ENCODE assay signal across 8 cellular contexts in genomic region chr18:3454365-3455089, GRCh38. TPM values are rescaled to one million over a fixed set of nuclear protein-coding genes. Genes with fewer than 3 reads are reported as not detected.
DNase-seq lines count a peak whose midpoint lies in the region; ATAC-seq and TF ChIP-seq lines count a peak whose summit lies in the region.

No MANE protein-coding gene starts in this region.

- H3K27ac Mint-ChIP-seq in activated naive CD8-positive, alpha-beta T cell treated with anti-CD3 and anti-CD28 coated beads, Interleukin-2, amount 50 U/mL, for 24 hours = peak overlapping the region; percentile 100

- H3K4me2 ChIP-seq in BLaER1 (peak overlapping the region; percentile 96), smooth muscle cell (peak overlapping the region; percentile 92)

- under 1% methylated on average over 4 of the region's 4 CpGs for WGBS in smooth muscle cell (ENCODE audit: low lambda C conversion rate)

- H3K36me3 Mint-ChIP-seq in activated naive CD8-positive, alpha-beta T cell treated with anti-CD3 and anti-CD28 coated beads, Interleukin-2, amount 50 U/mL, for 24 hours (ENCODE audit: low read depth) = peaks cover 60% of the 10 kb centered on the region

- H3K9ac ChIP-seq in BLaER1 (peak overlapping the region; percentile 98), iPS-18a (ENCODE audit: low read length) (peak overlapping the region; percentile 92), smooth muscle cell (ENCODE audit: low read depth) (peak overlapping the region; percentile 99)

- H3K27ac ChIP-seq in BLaER1 = 0 out of 2 replicates have a peak overlapping the region, but pooled peaks have one; percentile 58
- peak overlapping the region; percentile 25 for H3K27ac ChIP-seq in iPS-18a (ENCODE audit: low read length)
- H3K27ac ChIP-seq in smooth muscle cell (ENCODE audit: low read depth) = peak overlapping the region; percentile 99

- no peak overlapping the region for H2AFZ ChIP-seq in smooth muscle cell (ENCODE audit: low read depth)

- ATAC-seq in activated naive CD8-positive, alpha-beta T cell treated with anti-CD3 and anti-CD28 coated beads, Interleukin-2, amount 50 U/mL, for 24 hours = no peak
- ATAC-seq in HG03175 (IDR thresholded peaks at IDR 0.05; ENCODE audit: unreplicated experiment) (no peak), HG03439 (IDR thresholded peaks at IDR 0.05; ENCODE audit: unreplicated experiment) (no peak)

- peaks cover 39% of the 10 kb centered on the region for H3F3A ChIP-seq in smooth muscle cell (ENCODE audit: low read depth)

- H4K20me1 ChIP-seq in BLaER1 (peaks cover 82% of the 10 kb centered on the region), smooth muscle cell (ENCODE audit: low read depth) (peaks cover 72% of the 10 kb centered on the region)

- DNase-seq in GM12865 (ENCODE audit: low read depth) = peak; percentile 40
- peak; percentile 55 for DNase-seq in NCI-H748 (lab: John Stamatoyannopoulos, UW; ENCODE audit: unreplicated experiment)
- no peak for DNase-seq in activated naive CD8-positive, alpha-beta T cell treated with anti-CD3 and anti-CD28 coated beads, Interleukin-2, amount 50 U/mL, for 24 hours
- no peak for DNase-seq in smooth muscle cell (lab: John Stamatoyannopoulos, UW; ENCODE audit: unreplicated experiment)

- H3K27me3 ChIP-seq in BLaER1 = no peaks in the 10 kb centered on the region
- H3K27me3 ChIP-seq in iPS-18a (ENCODE audit: control insufficient read depth, insufficient read depth, low read length) = no peaks in the 10 kb centered on the region
- no peaks in the 10 kb centered on the region for H3K27me3 ChIP-seq in smooth muscle cell (ENCODE audit: low read depth)

- TF ChIP-seq CTCF in GM12865 (IDR thresholded peaks at IDR 0.05; ENCODE audit: insufficient read depth, low read depth, low read length, missing control alignments) (peak; percentile 52), smooth muscle cell (IDR thresholded peaks at IDR 0.05; ENCODE audit: borderline replicate concordance, insufficient read depth, poor library complexity, severe bottlenecking) (peak; percentile 54)

- H3K9me3 Mint-ChIP-seq in activated naive CD8-positive, alpha-beta T cell treated with anti-CD3 and anti-CD28 coated beads, Interleukin-2, amount 50 U/mL, for 24 hours = no peaks in the 10 kb centered on the region

- H3K79me2 ChIP-seq in smooth muscle cell (ENCODE audit: low read depth) = peaks cover 91% of the 10 kb centered on the region

- H3K9me3 ChIP-seq in BLaER1 (no peaks in the 10 kb centered on the region), iPS-18a (ENCODE audit: control insufficient read depth, low read depth, low read length) (no peaks in the 10 kb centered on the region), smooth muscle cell (replicated peaks; ENCODE audit: low read depth) (no peaks in the 10 kb centered on the region)

- H3K4me1 Mint-ChIP-seq in activated naive CD8-positive, alpha-beta T cell treated with anti-CD3 and anti-CD28 coated beads, Interleukin-2, amount 50 U/mL, for 24 hours = peaks cover 71% of the 10 kb centered on the region

- peak overlapping the region; percentile 94 for H3K4me3 Mint-ChIP-seq in activated naive CD8-positive, alpha-beta T cell treated with anti-CD3 and anti-CD28 coated beads, Interleukin-2, amount 50 U/mL, for 24 hours

- no peaks in the 10 kb centered on the region for H3K27me3 Mint-ChIP-seq in activated naive CD8-positive, alpha-beta T cell treated with anti-CD3 and anti-CD28 coated beads, Interleukin-2, amount 50 U/mL, for 24 hours

- H3K4me1 ChIP-seq in BLaER1 (peaks cover 52% of the 10 kb centered on the region), iPS-18a (ENCODE audit: control insufficient read depth, low read depth, low read length) (peaks cover 50% of the 10 kb centered on the region), smooth muscle cell (ENCODE audit: low read depth) (peaks cover 44% of the 10 kb centered on the region)

- peaks cover 40% of the 10 kb centered on the region for H3K36me3 ChIP-seq in BLaER1
- peaks cover 38% of the 10 kb centered on the region for H3K36me3 ChIP-seq in iPS-18a (ENCODE audit: control insufficient read depth, low read depth, low read length)
- H3K36me3 ChIP-seq in smooth muscle cell (ENCODE audit: low read depth) = peaks cover 5% of the 10 kb centered on the region

- H3K4me3 ChIP-seq in BLaER1 (peak overlapping the region; percentile 93), GM12865 (ENCODE audit: low read depth, low read length) (peak overlapping the region; percentile 33), iPS-18a (ENCODE audit: low read length) (peak overlapping the region; percentile 86), smooth muscle cell (peak overlapping the region; percentile 95)

RNA-seq across cellular contexts. Expression of gene TGIF1, which starts 4.6 kb away (rescaled TPM):
- 143 and 165 TPM in 2 replicates for total RNA-seq in smooth muscle cell
- polyA plus RNA-seq in smooth muscle cell = 96.7 and 127 TPM in 2 replicates

Comparison
In these comparisons a context has a peak if more than half of its experiments do, and no peak if none do; other contexts are left out.
1. H3K27ac ChIP-seq: peak in every context shown above with its lines; median percentile 99 in smooth muscle cell; 58 in BLaER1; 25 in iPS-18a.
2. H3K4me3 ChIP-seq: peak in every context shown above with its lines; median percentile 95 in smooth muscle cell; 93 in BLaER1; 86 in iPS-18a; 33 in GM12865.
3. DNase-seq: peak in GM12865 (single experiment) and NCI-H748 (single experiment); none in activated naive CD8-positive, alpha-beta T cell treated with anti-CD3 and anti-CD28 coated beads, Interleukin-2, amount 50 U/mL, for 24 hours (single experiment) and smooth muscle cell (single experiment).
4. Peak in every context shown above with its lines, with median percentiles within 50 percentile points of each other: H3K9ac ChIP-seq.